In the genomic region with DNA sequence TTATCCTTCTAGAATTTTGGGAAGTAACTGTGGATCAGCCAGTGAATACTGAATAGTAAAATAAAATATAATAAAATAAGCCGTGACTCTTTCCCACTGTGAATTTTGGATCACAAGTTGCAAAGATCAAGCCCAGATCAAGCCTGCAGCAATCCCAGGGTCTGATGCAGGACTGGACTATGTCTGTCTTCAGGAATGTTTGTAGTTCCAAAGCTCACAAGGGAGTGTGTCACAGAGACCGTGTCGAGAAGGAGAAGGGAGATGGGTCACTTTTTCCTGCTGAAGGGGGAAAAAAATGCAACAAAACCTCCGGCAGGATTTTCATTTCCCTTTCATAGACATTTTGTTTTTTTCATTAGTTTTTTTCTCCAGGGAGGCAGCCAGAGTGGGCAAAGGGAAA, we compare ENCODE assay signal across 32 cellular contexts.
"Had no signal": no experiment of that assay in that cellular context is flagged by ENCODE, and none has a peak within 500 bp of the region (broad histone marks: within the 10 kb centered on the region; RNA-seq: fewer than 3 reads in every experiment).

No MANE protein-coding gene starts in this region.

- H3K27me3 ChIP-seq: ascending aorta, breast epithelium, cardiac muscle cell, colonic mucosa, foreskin keratinocyte, gastrocnemius medialis had no signal

- H3K27ac ChIP-seq: ascending aorta, breast epithelium, cardiac muscle cell, colonic mucosa, foreskin keratinocyte, gastrocnemius medialis had no signal

- H3K9me3 Mint-ChIP-seq: activated CD4-positive, alpha-beta memory T cell treated with anti-CD3 and anti-CD28 coated beads, Interleukin-2, amount 10 ng/mL, durations not matched to agents 7 days and 5 days; activated CD4-positive, alpha-beta T cell treated with anti-CD3 and anti-CD28 coated beads, Interleukin-2, amount 10 ng/mL, durations not matched to agents 7 days and 5 days; activated naive CD4-positive, alpha-beta T cell treated with anti-CD3 and anti-CD28 coated beads, Interleukin-2, amount 10 ng/mL, durations not matched to agents 7 days and 5 days; activated naive CD4-positive, alpha-beta T cell treated with anti-CD3 and anti-CD28 coated beads, Interleukin-2, amount 50 U/mL, for 72 hours; activated naive CD8-positive, alpha-beta T cell treated with anti-CD3 and anti-CD28 coated beads, Interleukin-2, amount 10 ng/mL, durations not matched to agents 7 days and 5 days; activated T-cell treated with anti-CD3 and anti-CD28 coated beads, Interleukin-2, amount 50 U/mL, for 24 hours; endodermal cell; T-helper 2 cell treated with Interferon-gamma antibody and Interleukin-4, amounts not matched to agents 5 μg/mL and 100 μg/mL, for 36 hours; WTC11 had no signal

- H3K36me3 ChIP-seq: ascending aorta, breast epithelium, cardiac muscle cell, colonic mucosa, gastrocnemius medialis had no signal

- H3K9me3 ChIP-seq: ascending aorta, breast epithelium, colonic mucosa, gastrocnemius medialis had no signal

- H3K27me3 Mint-ChIP-seq: activated CD4-positive, alpha-beta memory T cell treated with anti-CD3 and anti-CD28 coated beads, Interleukin-2, amount 10 ng/mL, durations not matched to agents 7 days and 5 days; activated CD4-positive, alpha-beta T cell treated with anti-CD3 and anti-CD28 coated beads, Interleukin-2, amount 10 ng/mL, durations not matched to agents 7 days and 5 days; activated naive CD4-positive, alpha-beta T cell treated with anti-CD3 and anti-CD28 coated beads, Interleukin-2, amount 10 ng/mL, durations not matched to agents 7 days and 5 days; activated naive CD8-positive, alpha-beta T cell treated with anti-CD3 and anti-CD28 coated beads, Interleukin-2, amount 10 ng/mL, durations not matched to agents 7 days and 5 days had no signal

- H3K36me3 Mint-ChIP-seq: activated naive CD4-positive, alpha-beta T cell treated with anti-CD3 and anti-CD28 coated beads, Interleukin-2, amount 10 ng/mL, durations not matched to agents 7 days and 5 days; activated naive CD4-positive, alpha-beta T cell treated with anti-CD3 and anti-CD28 coated beads, Interleukin-2, amount 50 U/mL, for 72 hours; activated naive CD8-positive, alpha-beta T cell treated with anti-CD3 and anti-CD28 coated beads, Interleukin-2, amount 10 ng/mL, durations not matched to agents 7 days and 5 days; brain; WTC11 had no signal

- H3K4me1 Mint-ChIP-seq: activated CD4-positive, alpha-beta memory T cell treated with anti-CD3 and anti-CD28 coated beads, Interleukin-2, amount 10 ng/mL, durations not matched to agents 7 days and 5 days; activated CD4-positive, alpha-beta T cell treated with anti-CD3 and anti-CD28 coated beads, Interleukin-2, amount 10 ng/mL, durations not matched to agents 7 days and 5 days; activated naive CD4-positive, alpha-beta T cell treated with anti-CD3 and anti-CD28 coated beads, Interleukin-2, amount 10 ng/mL, durations not matched to agents 7 days and 5 days; activated naive CD8-positive, alpha-beta T cell treated with anti-CD3 and anti-CD28 coated beads, Interleukin-2, amount 10 ng/mL, durations not matched to agents 7 days and 5 days; brain; endodermal cell; T-helper 17 cell; WTC11 had no signal

- H3K4me3 ChIP-seq: ascending aorta, breast epithelium, cardiac muscle cell, colonic mucosa, gastrocnemius medialis had no signal

- H3K4me1 ChIP-seq: ascending aorta, breast epithelium, colonic mucosa, foreskin keratinocyte, gastrocnemius medialis had no signal

- DNase-seq: activated CD4-positive, alpha-beta memory T cell treated with anti-CD3 and anti-CD28 coated beads, Interleukin-2, amount 10 ng/mL, durations not matched to agents 7 days and 5 days; activated CD4-positive, alpha-beta T cell treated with anti-CD3 and anti-CD28 coated beads for 1 hour; activated CD4-positive, alpha-beta T cell treated with anti-CD3 and anti-CD28 coated beads for 4 hours; activated CD4-positive, alpha-beta T cell treated with anti-CD3 and anti-CD28 coated beads, Interleukin-2, amount 10 ng/mL, durations not matched to agents 7 days and 5 days; activated CD4-positive, alpha-beta T cell treated with anti-CD3 and anti-CD28 coated beads, Interleukin-2, amount 50 U/mL, for 4 hours; activated CD8-positive, alpha-beta memory T cell treated with anti-CD3 and anti-CD28 coated beads, Interleukin-2, amount 50 U/mL, for 48 hours; activated gamma-delta T cell; activated naive CD4-positive, alpha-beta T cell; activated naive CD4-positive, alpha-beta T cell treated with anti-CD3 and anti-CD28 coated beads, Interleukin-2, amount 10 ng/mL, durations not matched to agents 7 days and 5 days; activated naive CD8-positive, alpha-beta T cell treated with anti-CD3 and anti-CD28 coated beads, Interleukin-2, amount 10 ng/mL, durations not matched to agents 7 days and 5 days; activated T-cell treated with anti-CD3 and anti-CD28 coated beads for 4 hours; activated T-cell treated with anti-CD3 and anti-CD28 coated beads, Interleukin-2, amount 50 U/mL, for 24 hours; activated T-cell treated with anti-CD3 and anti-CD28 coated beads, Interleukin-2, amount 50 U/mL, for 72 hours; central memory CD4-positive, alpha-beta T cell; cerebellar nuclear complex; colonic mucosa; effector memory CD4-positive, alpha-beta T cell; endodermal cell; foreskin keratinocyte; gastrocnemius medialis; glutamatergic neuron; T-helper 1 cell; T-helper 17 cell; T1000 had no signal

- H3K4me3 Mint-ChIP-seq: activated CD4-positive, alpha-beta memory T cell treated with anti-CD3 and anti-CD28 coated beads, Interleukin-2, amount 10 ng/mL, durations not matched to agents 7 days and 5 days; activated CD4-positive, alpha-beta T cell treated with anti-CD3 and anti-CD28 coated beads, Interleukin-2, amount 10 ng/mL, durations not matched to agents 7 days and 5 days; activated naive CD4-positive, alpha-beta T cell treated with anti-CD3 and anti-CD28 coated beads, Interleukin-2, amount 10 ng/mL, durations not matched to agents 7 days and 5 days; activated naive CD8-positive, alpha-beta T cell treated with anti-CD3 and anti-CD28 coated beads, Interleukin-2, amount 10 ng/mL, durations not matched to agents 7 days and 5 days; activated T-cell treated with anti-CD3 and anti-CD28 coated beads, Interleukin-2, amount 50 U/mL, for 24 hours; activated T-cell treated with anti-CD3 and anti-CD28 coated beads, Interleukin-2, amount 50 U/mL, for 72 hours; brain; endodermal cell; T-helper 17 cell; T-helper 2 cell treated with Interferon-gamma antibody and Interleukin-4, amounts not matched to agents 5 μg/mL and 100 μg/mL, for 36 hours; WTC11 had no signal

- H3K27ac Mint-ChIP-seq: activated CD4-positive, alpha-beta memory T cell treated with anti-CD3 and anti-CD28 coated beads, Interleukin-2, amount 10 ng/mL, durations not matched to agents 7 days and 5 days; activated CD4-positive, alpha-beta T cell treated with anti-CD3 and anti-CD28 coated beads, Interleukin-2, amount 10 ng/mL, durations not matched to agents 7 days and 5 days; activated naive CD4-positive, alpha-beta T cell treated with anti-CD3 and anti-CD28 coated beads, Interleukin-2, amount 10 ng/mL, durations not matched to agents 7 days and 5 days; activated naive CD8-positive, alpha-beta T cell treated with anti-CD3 and anti-CD28 coated beads, Interleukin-2, amount 10 ng/mL, durations not matched to agents 7 days and 5 days; activated T-cell treated with anti-CD3 and anti-CD28 coated beads, Interleukin-2, amount 50 U/mL, for 24 hours; activated T-cell treated with anti-CD3 and anti-CD28 coated beads, Interleukin-2, amount 50 U/mL, for 72 hours; brain; endodermal cell; T-helper 17 cell; T-helper 2 cell treated with Interferon-gamma antibody and Interleukin-4, amounts not matched to agents 5 μg/mL and 100 μg/mL, for 36 hours; WTC11 had no signal

- ATAC-seq: activated naive CD4-positive, alpha-beta T cell treated with anti-CD3 and anti-CD28 coated beads, Interleukin-2, amount 50 U/mL, for 72 hours; activated T-cell treated with anti-CD3 and anti-CD28 coated beads, Interleukin-2, amount 50 U/mL, for 72 hours; esophagus mucosa; foreskin keratinocyte; gastrocnemius medialis; T-helper 17 cell; WTC11 had no signal
